ENCODE assay signal across 1 cellular context in the genomic region with DNA sequence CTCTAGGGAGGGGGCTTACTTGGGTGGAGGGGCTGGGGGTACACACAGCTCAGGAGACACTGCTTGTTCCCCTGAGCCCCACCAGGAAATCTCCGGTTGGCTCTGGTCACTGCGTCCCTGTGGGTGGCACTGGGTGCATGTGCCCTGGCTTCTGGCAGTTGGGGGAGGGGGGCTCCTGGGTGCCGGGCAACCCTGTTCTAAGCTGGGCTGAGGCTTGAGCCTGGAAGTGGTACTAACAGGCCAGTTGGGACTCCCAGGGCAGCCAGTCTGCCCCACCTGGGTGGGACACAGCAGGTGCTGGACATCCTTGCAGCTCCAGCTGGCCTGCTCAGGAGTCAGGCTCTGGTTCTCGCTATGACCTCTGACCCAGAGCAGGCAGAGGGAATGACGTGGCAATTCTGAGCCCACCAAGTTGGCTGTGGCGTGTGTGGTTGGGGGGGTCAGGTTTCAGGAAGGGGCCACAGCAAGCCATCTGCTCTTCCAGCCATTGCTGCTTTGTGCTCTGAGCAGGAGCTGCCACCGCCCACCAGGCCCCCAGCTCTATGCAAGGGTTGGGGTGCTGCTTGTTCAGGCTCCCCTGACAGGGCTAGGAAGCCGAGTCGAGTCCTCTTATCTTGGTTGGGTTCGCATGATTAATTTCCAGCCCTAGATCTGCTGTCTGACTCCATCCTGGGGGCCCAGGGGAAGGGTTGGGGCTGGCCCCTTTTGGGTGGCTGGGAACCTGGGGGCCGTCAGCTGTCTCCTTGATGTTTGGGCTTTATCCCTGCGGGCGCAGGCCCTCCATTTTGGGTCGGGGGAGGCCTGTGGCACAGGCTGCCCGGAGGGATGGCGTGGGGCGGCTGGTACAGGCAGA.
TF ChIP-seq lines count a peak whose summit lies in the region.

No MANE protein-coding gene starts in this region.

TF ChIP-seq in K562, 482 proteins besides CTCF, POLR2A, EP300 and RAD21:
- TF ChIP-seq ARID1B (IDR thresholded peaks at IDR 0.05) (peak; percentile 34; the same call in 1 of the 2 replicates), ZNF778 (CRISPR knock-in tag; IDR thresholded peaks at IDR 0.05) (no peak), ZBTB17 (CRISPR knock-in tag; IDR thresholded peaks at IDR 0.05) (peak; percentile 42; the same call in 1 of the 2 replicates), RBFOX2 (IDR thresholded peaks at IDR 0.05; ENCODE audit: low read depth, low read length) (peak; percentile 18; the same call in 1 of the 2 replicates), FOXJ3 (CRISPR knock-in tag; IDR thresholded peaks at IDR 0.05) (no peak), PCBP1 (IDR thresholded peaks at IDR 0.05; ENCODE audit: low read depth, low read length, poor library complexity, severe bottlenecking) (peak; percentile 4), MEIS2 (IDR thresholded peaks at IDR 0.05; ENCODE audit: partially characterized antibody) (peak; percentile 52), XRCC5 (IDR thresholded peaks at IDR 0.05; ENCODE audit: low read depth, low read length) (no peak), ZBTB7A (IDR thresholded peaks at IDR 0.05; ENCODE audit: borderline replicate concordance, control insufficient read depth, low read depth, low read length) (peak; percentile 67; the same call in 1 of the 2 replicates), MAFG (tag; conservative IDR thresholded peaks at IDR 0.05) (peak; percentile 74), NR2C2 (CRISPR knock-in tag; IDR thresholded peaks at IDR 0.05) (peak; percentile 89), NR2C2 (tag; IDR thresholded peaks at IDR 0.05) (peak; percentile 71; the same call in 1 of the 2 replicates), POLR2AphosphoS5 (IDR thresholded peaks at IDR 0.05; ENCODE audit: control insufficient read depth, insufficient read depth, low read depth, low read length) (no peak), KLF6 (CRISPR knock-in tag; IDR thresholded peaks at IDR 0.05; ENCODE audit: borderline replicate concordance) (no peak), NFIC (IDR thresholded peaks at IDR 0.05) (0 out of 2 replicates have a peak, but pooled peaks have one; percentile 9), POLR2G (IDR thresholded peaks at IDR 0.05; ENCODE audit: low read depth, low read length) (0 out of 2 replicates have a peak, but pooled peaks have one; percentile 45), MAFF (IDR thresholded peaks at IDR 0.05; ENCODE audit: low read length) (peak; percentile 29; the same call in 1 of the 2 replicates), NFE2 (IDR thresholded peaks at IDR 0.05; ENCODE audit: low read depth) (peak; percentile 85), NR2C1 (IDR thresholded peaks at IDR 0.05) (peak; percentile 92), NR2C1 (tag; IDR thresholded peaks at IDR 0.05) (peak; percentile 90), MAFK (IDR thresholded peaks at IDR 0.05; ENCODE audit: low read length) (peak; percentile 23; the same call in 1 of the 2 replicates), C11orf30 (IDR thresholded peaks at IDR 0.05; ENCODE audit: low read depth) (peak; percentile 83), EWSR1 (IDR thresholded peaks at IDR 0.05; ENCODE audit: borderline replicate concordance, low read depth, partially characterized antibody) (no peak), CREB1 (IDR thresholded peaks at IDR 0.05) (0 out of 2 replicates have a peak, but pooled peaks have one; percentile 36), CREB1 (CRISPR knock-in tag; IDR thresholded peaks at IDR 0.05) (no peak), CBFA2T3 (IDR thresholded peaks at IDR 0.05) (peak; percentile 29; the same call in 1 of the 2 replicates), SMAD4 (CRISPR knock-in tag; conservative IDR thresholded peaks at IDR 0.05) (peak; percentile 61), SRF (CRISPR knock-in tag; IDR thresholded peaks at IDR 0.05) (no peak), DPF2 (IDR thresholded peaks at IDR 0.05) (0 out of 2 replicates have a peak, but pooled peaks have one; percentile 45), MAZ (CRISPR knock-in tag; conservative IDR thresholded peaks at IDR 0.05 in 1 of 2, IDR thresholded peaks at IDR 0.05 in 1 of 2) (0 out of 4 replicates have a peak, but pooled peaks of 1 of the 2 experiments have one; percentile 40), ZNF316 (IDR thresholded peaks at IDR 0.05) (peak; percentile 84), RBM22 (IDR thresholded peaks at IDR 0.05; ENCODE audit: low read depth, low read length, poor library complexity, severe bottlenecking) (peak; percentile 37), CREM (IDR thresholded peaks at IDR 0.05; ENCODE audit: low read depth) (peak; percentile 58; the same call in 1 of the 2 replicates)
- TF ChIP-seq, protein P1, sequence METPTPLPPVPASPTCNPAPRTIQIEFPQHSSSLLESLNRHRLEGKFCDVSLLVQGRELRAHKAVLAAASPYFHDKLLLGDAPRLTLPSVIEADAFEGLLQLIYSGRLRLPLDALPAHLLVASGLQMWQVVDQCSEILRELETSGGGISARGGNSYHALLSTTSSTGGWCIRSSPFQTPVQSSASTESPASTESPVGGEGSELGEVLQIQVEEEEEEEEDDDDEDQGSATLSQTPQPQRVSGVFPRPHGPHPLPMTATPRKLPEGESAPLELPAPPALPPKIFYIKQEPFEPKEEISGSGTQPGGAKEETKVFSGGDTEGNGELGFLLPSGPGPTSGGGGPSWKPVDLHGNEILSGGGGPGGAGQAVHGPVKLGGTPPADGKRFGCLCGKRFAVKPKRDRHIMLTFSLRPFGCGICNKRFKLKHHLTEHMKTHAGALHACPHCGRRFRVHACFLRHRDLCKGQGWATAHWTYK (CRISPR knock-in tag; IDR thresholded peaks at IDR 0.05) = 0 out of 2 replicates have a peak, but pooled peaks have one; percentile 44
- TF ChIP-seq, protein P2, sequence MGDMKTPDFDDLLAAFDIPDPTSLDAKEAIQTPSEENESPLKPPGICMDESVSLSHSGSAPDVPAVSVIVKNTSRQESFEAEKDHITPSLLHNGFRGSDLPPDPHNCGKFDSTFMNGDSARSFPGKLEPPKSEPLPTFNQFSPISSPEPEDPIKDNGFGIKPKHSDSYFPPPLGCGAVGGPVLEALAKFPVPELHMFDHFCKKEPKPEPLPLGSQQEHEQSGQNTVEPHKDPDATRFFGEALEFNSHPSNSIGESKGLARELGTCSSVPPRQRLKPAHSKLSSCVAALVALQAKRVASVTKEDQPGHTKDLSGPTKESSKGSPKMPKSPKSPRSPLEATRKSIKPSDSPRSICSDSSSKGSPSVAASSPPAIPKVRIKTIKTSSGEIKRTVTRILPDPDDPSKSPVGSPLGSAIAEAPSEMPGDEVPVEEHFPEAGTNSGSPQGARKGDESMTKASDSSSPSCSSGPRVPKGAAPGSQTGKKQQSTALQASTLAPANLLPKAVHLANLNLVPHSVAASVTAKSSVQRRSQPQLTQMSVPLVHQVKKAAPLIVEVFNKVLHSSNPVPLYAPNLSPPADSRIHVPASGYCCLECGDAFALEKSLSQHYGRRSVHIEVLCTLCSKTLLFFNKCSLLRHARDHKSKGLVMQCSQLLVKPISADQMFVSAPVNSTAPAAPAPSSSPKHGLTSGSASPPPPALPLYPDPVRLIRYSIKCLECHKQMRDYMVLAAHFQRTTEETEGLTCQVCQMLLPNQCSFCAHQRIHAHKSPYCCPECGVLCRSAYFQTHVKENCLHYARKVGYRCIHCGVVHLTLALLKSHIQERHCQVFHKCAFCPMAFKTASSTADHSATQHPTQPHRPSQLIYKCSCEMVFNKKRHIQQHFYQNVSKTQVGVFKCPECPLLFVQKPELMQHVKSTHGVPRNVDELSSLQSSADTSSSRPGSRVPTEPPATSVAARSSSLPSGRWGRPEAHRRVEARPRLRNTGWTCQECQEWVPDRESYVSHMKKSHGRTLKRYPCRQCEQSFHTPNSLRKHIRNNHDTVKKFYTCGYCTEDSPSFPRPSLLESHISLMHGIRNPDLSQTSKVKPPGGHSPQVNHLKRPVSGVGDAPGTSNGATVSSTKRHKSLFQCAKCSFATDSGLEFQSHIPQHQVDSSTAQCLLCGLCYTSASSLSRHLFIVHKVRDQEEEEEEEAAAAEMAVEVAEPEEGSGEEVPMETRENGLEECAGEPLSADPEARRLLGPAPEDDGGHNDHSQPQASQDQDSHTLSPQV (IDR thresholded peaks at IDR 0.05) = peak; percentile 78
- TF ChIP-seq, protein P3, sequence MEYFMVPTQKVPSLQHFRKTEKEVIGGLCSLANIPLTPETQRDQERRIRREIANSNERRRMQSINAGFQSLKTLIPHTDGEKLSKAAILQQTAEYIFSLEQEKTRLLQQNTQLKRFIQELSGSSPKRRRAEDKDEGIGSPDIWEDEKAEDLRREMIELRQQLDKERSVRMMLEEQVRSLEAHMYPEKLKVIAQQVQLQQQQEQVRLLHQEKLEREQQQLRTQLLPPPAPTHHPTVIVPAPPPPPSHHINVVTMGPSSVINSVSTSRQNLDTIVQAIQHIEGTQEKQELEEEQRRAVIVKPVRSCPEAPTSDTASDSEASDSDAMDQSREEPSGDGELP (CRISPR knock-in tag; IDR thresholded peaks at IDR 0.05; ENCODE audit: borderline replicate concordance) = peak; percentile 67; the same call in 1 of the 2 replicates
- TF ChIP-seq, protein P4, sequence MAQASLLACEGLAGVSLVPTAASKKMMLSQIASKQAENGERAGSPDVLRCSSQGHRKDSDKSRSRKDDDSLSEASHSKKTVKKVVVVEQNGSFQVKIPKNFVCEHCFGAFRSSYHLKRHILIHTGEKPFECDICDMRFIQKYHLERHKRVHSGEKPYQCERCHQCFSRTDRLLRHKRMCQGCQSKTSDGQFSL (CRISPR knock-in tag; IDR thresholded peaks at IDR 0.05) = 0 out of 2 replicates have a peak, but pooled peaks have one; percentile 54
- TF ChIP-seq, protein P4 (tag; IDR thresholded peaks at IDR 0.05) = no peak
- TF ChIP-seq, protein P5, sequence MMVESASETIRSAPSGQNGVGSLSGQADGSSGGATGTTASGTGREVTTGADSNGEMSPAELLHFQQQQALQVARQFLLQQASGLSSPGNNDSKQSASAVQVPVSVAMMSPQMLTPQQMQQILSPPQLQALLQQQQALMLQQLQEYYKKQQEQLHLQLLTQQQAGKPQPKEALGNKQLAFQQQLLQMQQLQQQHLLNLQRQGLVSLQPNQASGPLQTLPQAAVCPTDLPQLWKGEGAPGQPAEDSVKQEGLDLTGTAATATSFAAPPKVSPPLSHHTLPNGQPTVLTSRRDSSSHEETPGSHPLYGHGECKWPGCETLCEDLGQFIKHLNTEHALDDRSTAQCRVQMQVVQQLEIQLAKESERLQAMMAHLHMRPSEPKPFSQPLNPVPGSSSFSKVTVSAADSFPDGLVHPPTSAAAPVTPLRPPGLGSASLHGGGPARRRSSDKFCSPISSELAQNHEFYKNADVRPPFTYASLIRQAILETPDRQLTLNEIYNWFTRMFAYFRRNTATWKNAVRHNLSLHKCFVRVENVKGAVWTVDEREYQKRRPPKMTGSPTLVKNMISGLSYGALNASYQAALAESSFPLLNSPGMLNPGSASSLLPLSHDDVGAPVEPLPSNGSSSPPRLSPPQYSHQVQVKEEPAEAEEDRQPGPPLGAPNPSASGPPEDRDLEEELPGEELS (CRISPR knock-in tag; IDR thresholded peaks at IDR 0.05; ENCODE audit: borderline replicate concordance) = no peak
- TF ChIP-seq, protein P6, sequence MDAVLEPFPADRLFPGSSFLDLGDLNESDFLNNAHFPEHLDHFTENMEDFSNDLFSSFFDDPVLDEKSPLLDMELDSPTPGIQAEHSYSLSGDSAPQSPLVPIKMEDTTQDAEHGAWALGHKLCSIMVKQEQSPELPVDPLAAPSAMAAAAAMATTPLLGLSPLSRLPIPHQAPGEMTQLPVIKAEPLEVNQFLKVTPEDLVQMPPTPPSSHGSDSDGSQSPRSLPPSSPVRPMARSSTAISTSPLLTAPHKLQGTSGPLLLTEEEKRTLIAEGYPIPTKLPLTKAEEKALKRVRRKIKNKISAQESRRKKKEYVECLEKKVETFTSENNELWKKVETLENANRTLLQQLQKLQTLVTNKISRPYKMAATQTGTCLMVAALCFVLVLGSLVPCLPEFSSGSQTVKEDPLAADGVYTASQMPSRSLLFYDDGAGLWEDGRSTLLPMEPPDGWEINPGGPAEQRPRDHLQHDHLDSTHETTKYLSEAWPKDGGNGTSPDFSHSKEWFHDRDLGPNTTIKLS (IDR thresholded peaks at IDR 0.05; ENCODE audit: borderline replicate concordance, low read depth) = peak; percentile 44; the same call in 1 of the 2 replicates
- TF ChIP-seq, protein P7, sequence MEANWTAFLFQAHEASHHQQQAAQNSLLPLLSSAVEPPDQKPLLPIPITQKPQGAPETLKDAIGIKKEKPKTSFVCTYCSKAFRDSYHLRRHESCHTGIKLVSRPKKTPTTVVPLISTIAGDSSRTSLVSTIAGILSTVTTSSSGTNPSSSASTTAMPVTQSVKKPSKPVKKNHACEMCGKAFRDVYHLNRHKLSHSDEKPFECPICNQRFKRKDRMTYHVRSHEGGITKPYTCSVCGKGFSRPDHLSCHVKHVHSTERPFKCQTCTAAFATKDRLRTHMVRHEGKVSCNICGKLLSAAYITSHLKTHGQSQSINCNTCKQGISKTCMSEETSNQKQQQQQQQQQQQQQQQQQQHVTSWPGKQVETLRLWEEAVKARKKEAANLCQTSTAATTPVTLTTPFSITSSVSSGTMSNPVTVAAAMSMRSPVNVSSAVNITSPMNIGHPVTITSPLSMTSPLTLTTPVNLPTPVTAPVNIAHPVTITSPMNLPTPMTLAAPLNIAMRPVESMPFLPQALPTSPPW (CRISPR knock-in tag; IDR thresholded peaks at IDR 0.05) = peak; percentile 32
